8 cellular contexts compared by ENCODE assay signal in the genomic region with DNA sequence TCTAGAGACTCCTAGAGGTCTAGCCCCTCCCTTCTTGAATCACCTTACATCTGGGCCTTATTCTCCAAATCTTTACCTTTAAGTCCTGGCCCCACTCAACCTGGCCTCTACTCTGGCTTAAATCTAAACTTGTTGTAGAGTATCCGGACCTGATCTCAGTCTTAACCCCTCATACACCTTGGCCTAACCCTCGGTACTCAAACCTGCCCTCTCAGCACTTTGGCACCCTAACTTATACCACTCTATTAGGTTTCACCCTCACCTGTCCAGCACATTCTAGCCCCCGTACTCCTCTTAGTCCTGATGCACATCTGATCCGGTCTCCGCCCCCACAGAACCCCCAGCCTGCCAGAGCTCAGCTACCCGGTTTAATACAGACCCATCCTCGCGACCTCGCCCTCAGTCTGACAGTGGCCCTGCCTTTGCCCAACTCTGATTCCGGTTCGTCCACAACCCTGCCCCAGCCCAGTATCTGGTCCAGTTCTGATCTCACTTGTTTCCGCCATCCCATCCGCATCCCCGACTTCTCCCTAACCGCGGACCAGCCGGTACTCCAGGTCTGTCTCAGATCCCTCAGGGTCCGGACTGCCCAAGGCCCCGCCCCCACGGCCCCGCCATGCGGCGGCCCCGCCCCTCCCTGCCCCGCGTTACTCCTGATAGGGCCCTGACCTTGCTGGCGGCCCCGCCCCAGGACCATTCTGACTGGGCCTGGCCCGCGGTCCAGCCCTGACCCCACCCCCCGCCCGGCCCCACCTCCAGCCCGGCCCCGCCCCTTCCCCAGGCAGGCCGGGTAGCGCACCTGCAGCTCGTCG. TPM values are rescaled to one million over a fixed set of nuclear protein-coding genes. Genes with fewer than 3 reads are reported as not detected.
DNase-seq lines count a peak whose midpoint lies in the region; ATAC-seq and TF ChIP-seq lines count a peak whose summit lies in the region.

No MANE protein-coding gene starts in this region.

- peaks cover 13 to 26% (median 13%) of the 10 kb centered on the region in 3 donors for H3K27me3 Mint-ChIP-seq in CD14-positive monocyte (ENCODE audit: low read depth in 3 of 3)

- DNase-seq in CD14-positive monocyte (ENCODE audit: low spot score) (peak; percentile 75), HuH-7 (ENCODE audit: low spot score) (peak; percentile 88), OCI-M1 (lab: John Stamatoyannopoulos, UW) (peak; percentile 85), activated T-cell treated with anti-CD3 and anti-CD28 coated beads for 48 hours (ENCODE audit: low read depth) (peak; percentile 81), epithelial cell of prostate (ENCODE audit: low read depth, low spot score) (peak; percentile 16)
- peak; percentile 73 to 80 for DNase-seq in stimulated activated CD8-positive, alpha-beta memory T cell treated with anti-CD3 and anti-CD28 coated beads, Interleukin-15, amount 100 ng/mL, for 48 hours (ENCODE audit: low read depth in 2 of 2)

- H3K4me1 Mint-ChIP-seq in CD14-positive monocyte: peaks cover 24% of the 10 kb centered on the region

- intact Hi-C loops in CD14-positive monocyte (cut with micrococcal nuclease): loop anchor here in 1 of 2 donors (10.0 kb wide), 1 partner anchor 56 kb away; no protein-coding TSS in a partner anchor

- peaks cover 6 to 14% of the 10 kb centered on the region in 2 donors for H3K36me3 Mint-ChIP-seq in CD14-positive monocyte

- H3K4me1 ChIP-seq in mononuclear cell (ENCODE audit: insufficient read depth, low read length): peaks cover 15% of the 10 kb centered on the region

- peak overlapping the region in 5 of 7 donors; percentile 41 to 81 (median 56) for H3K27ac Mint-ChIP-seq in CD14-positive monocyte

- H3K9me3 ChIP-seq in mononuclear cell (ENCODE audit: low read depth, low read length): no peaks in the 10 kb centered on the region

- no peak overlapping the region for H3K27ac ChIP-seq in epithelial cell of prostate

- peak overlapping the region; percentile 54 for H3K4me3 ChIP-seq in mononuclear cell (ENCODE audit: low read length)

- H3K4me3 Mint-ChIP-seq in CD14-positive monocyte: peak overlapping the region; percentile 86 to 89

- H3K27me3 ChIP-seq in mononuclear cell (ENCODE audit: insufficient read depth, low read length): no peaks in the 10 kb centered on the region

- no peak for TF ChIP-seq CTCF in CD14-positive monocyte (IDR thresholded peaks at IDR 0.05)

- ATAC-seq in GM21447 (IDR thresholded peaks at IDR 0.05; ENCODE audit: unreplicated experiment): peak; percentile 66

- peaks cover 0 to 2% (median 0%) of the 10 kb centered on the region in 7 donors for H3K9me3 Mint-ChIP-seq in CD14-positive monocyte

RNA-seq across cellular contexts. Expression of gene TRIM62, which starts 1.4 kb away (rescaled TPM):
- polyA plus RNA-seq in CD14-positive monocyte: 1 to 10 TPM; 1.7 to 2.1 TPM
- total RNA-seq in mononuclear cell: 9.9 TPM

Comparison
In these comparisons a context has a peak if more than half of its experiments do, and no peak if none do; other contexts are left out.
1. DNase-seq: peak in every context shown above with its lines; median percentile 88 in HuH-7; 85 in OCI-M1; 81 in activated T-cell treated with anti-CD3 and anti-CD28 coated beads for 48 hours; 76 in stimulated activated CD8-positive, alpha-beta memory T cell treated with anti-CD3 and anti-CD28 coated beads, Interleukin-15, amount 100 ng/mL, for 48 hours; 75 in CD14-positive monocyte; 16 in epithelial cell of prostate.